In the genomic region with DNA sequence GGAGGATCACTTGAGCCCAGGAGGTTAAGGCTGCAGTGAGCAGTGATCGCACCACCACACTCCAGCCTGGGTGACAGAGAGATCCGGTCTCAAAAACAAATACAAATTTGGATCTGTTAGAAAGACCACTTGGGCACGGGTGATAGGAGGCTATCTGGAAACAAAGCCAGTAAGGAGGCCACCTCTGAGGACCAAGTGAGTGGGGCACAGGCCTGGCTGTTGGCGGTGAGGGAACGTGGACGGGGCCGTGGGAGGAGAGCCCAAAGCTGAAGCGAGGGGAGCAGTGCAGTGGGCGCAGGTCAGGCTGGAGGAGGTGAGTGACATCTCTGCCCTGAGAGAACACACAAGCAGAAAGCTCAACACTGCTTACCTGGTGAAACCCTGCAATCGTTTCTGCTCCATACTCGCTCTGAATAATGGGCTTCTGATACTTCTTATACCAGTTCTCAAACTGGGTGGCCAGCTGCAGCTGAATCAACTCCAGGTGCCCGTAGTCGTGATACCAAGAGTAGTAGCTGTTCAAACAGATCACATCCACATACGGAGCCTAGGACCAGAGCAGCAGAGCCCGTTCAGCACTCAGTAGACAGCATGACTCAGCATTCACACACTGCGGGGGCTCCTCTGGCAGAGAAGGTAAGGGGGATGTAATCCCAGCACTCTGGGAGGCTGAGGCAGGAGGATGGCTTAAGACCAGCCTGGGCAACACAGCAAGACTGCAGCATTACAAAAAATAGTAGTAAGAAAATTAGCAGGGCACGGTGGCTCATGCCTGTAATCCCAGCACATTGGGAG, we compare ENCODE assay signal across 25 cellular contexts. TPM values are rescaled to one million over a fixed set of nuclear protein-coding genes. Genes with fewer than 3 reads are reported as not detected.
A peak's percentile ranks its signal among the peaks of the same experiment; 100 is the strongest.
DNase-seq lines count a peak whose midpoint lies in the region; ATAC-seq and TF ChIP-seq lines count a peak whose summit lies in the region.
"Had no signal": no experiment of that assay in that cellular context is flagged by ENCODE, and none has a peak within 500 bp of the region (broad histone marks: within the 10 kb centered on the region; RNA-seq: fewer than 3 reads in every experiment).

No MANE protein-coding gene starts in this region.

- BruUV-seq in PC-3 (replicated peaks; lab: Mats Ljungman, UMichigan) = no TSS peak

- H3K79me2 ChIP-seq in PC-3 (ENCODE audit: low read length) = no peaks in the 10 kb centered on the region

- WGBS in endodermal cell (ENCODE audit: insufficient coverage in 1 of 2, insufficient read length in 1 of 2), 2 experiments = 96 to 98% methylated on average over 13 to 17 of the region's 17 CpGs

- no peak overlapping the region for H2AFZ ChIP-seq in PC-3 (ENCODE audit: low read length)

- no peaks in the 10 kb centered on the region for H3F3A ChIP-seq in PC-3 (ENCODE audit: low read length, unreplicated experiment)

- peak overlapping the region; percentile 33 for H3K27ac ChIP-seq in RWPE1
- H3K27ac ChIP-seq in endodermal cell (ENCODE audit: low read depth, low read length) = no peak overlapping the region
- no peak overlapping the region for H3K27ac ChIP-seq in PC-3 (ENCODE audit: low read length)
- H3K27ac ChIP-seq: neutrophil, thyroid gland had no signal

- no peak overlapping the region for H3K4me3 Mint-ChIP-seq in activated CD4-positive, alpha-beta T cell treated with anti-CD3 and anti-CD28 coated beads, Interleukin-2, amount 10 ng/mL, durations not matched to agents 7 days and 5 days
- no peak overlapping the region for H3K4me3 Mint-ChIP-seq in endodermal cell
- no peak overlapping the region for H3K4me3 Mint-ChIP-seq in stimulated activated effector memory CD8-positive, alpha-beta T cell treated with anti-CD3 and anti-CD28 coated beads, Interleukin-12 subunit alpha, Interleukin-12 subunit beta, amount 100 ng/mL, for 72 hours
- H3K4me3 Mint-ChIP-seq: activated B cell treated with CpG ODN at 0.5 μM for 24 hours; activated CD4-positive, alpha-beta memory T cell treated with anti-CD3 and anti-CD28 coated beads, Interleukin-2, amount 10 ng/mL, durations not matched to agents 7 days and 5 days; IgD-negative memory B cell had no signal

- no peaks in the 10 kb centered on the region for H3K4me1 Mint-ChIP-seq in activated CD4-positive, alpha-beta T cell treated with anti-CD3 and anti-CD28 coated beads, Interleukin-2, amount 10 ng/mL, durations not matched to agents 7 days and 5 days
- H3K4me1 Mint-ChIP-seq in endodermal cell = no peaks in the 10 kb centered on the region
- H3K4me1 Mint-ChIP-seq in stimulated activated effector memory CD8-positive, alpha-beta T cell treated with anti-CD3 and anti-CD28 coated beads, Interleukin-12 subunit alpha, Interleukin-12 subunit beta, amount 100 ng/mL, for 72 hours = no peaks in the 10 kb centered on the region
- H3K4me1 Mint-ChIP-seq: activated B cell treated with CpG ODN at 0.5 μM for 24 hours; activated CD4-positive, alpha-beta memory T cell treated with anti-CD3 and anti-CD28 coated beads, Interleukin-2, amount 10 ng/mL, durations not matched to agents 7 days and 5 days had no signal

- TF ChIP-seq CTCF in RWPE1 (conservative IDR thresholded peaks at IDR 0.05; ENCODE audit: low read depth) = no peak
- TF ChIP-seq CTCF in endodermal cell (conservative IDR thresholded peaks at IDR 0.05) = no peak
- no peak for TF ChIP-seq CTCF in PC-3 (conservative IDR thresholded peaks at IDR 0.05; ENCODE audit: low read depth, low read length)

- H3K9me2 ChIP-seq in PC-3 (replicated peaks; ENCODE audit: low read length) = no peaks in the 10 kb centered on the region

- POLR2A ChIA-PET in activated CD4-positive, alpha-beta T cell treated with anti-CD3 and anti-CD28 coated beads, Interleukin-2, amount 10 ng/mL, durations not matched to agents 7 days and 5 days (lab: Charles Lee) = no interaction called here
- POLR2A ChIA-PET in RWPE1 (lab: Yijun Ruan, JAX; ENCODE audit: low non-redundant PET) (no interaction called here), PC-3 (lab: Charles Lee; ENCODE audit: unreplicated experiment) (interaction anchor here (0.6 kb wide), 1 partner anchor 661 kb away, joined by 9 read pairs; the partner anchor contains the start of gene KCTD7)

- no peaks in the 10 kb centered on the region for H4K20me1 ChIP-seq in PC-3 (ENCODE audit: low read length)

- CTCF ChIA-PET in activated CD4-positive, alpha-beta T cell treated with anti-CD3 and anti-CD28 coated beads, Interleukin-2, amount 10 ng/mL, durations not matched to agents 7 days and 5 days (lab: Charles Lee) = no interaction called here
- CTCF ChIA-PET in RWPE1 (lab: Yijun Ruan, JAX) = no interaction called here
- CTCF ChIA-PET in PC-3 (lab: Charles Lee) = no interaction called here

- no peaks in the 10 kb centered on the region for H3K4me1 ChIP-seq in endodermal cell (ENCODE audit: control insufficient read depth, insufficient read depth, low read length)
- H3K4me1 ChIP-seq in PC-3 (ENCODE audit: insufficient read depth, low read length) = no peaks in the 10 kb centered on the region
- H3K4me1 ChIP-seq: thyroid gland had no signal

- no peaks in the 10 kb centered on the region for H3K27me3 ChIP-seq in endodermal cell (ENCODE audit: control insufficient read depth, insufficient read depth, low read length, poor library complexity, severe bottlenecking)
- no peaks in the 10 kb centered on the region for H3K27me3 ChIP-seq in PC-3 (ENCODE audit: low read length)
- H3K27me3 ChIP-seq: neutrophil, thyroid gland had no signal

- no peaks in the 10 kb centered on the region for H3K27me3 Mint-ChIP-seq in activated CD4-positive, alpha-beta T cell treated with anti-CD3 and anti-CD28 coated beads, Interleukin-2, amount 10 ng/mL, durations not matched to agents 7 days and 5 days
- no peaks in the 10 kb centered on the region for H3K27me3 Mint-ChIP-seq in endodermal cell (ENCODE audit: insufficient read depth)
- H3K27me3 Mint-ChIP-seq: activated B cell treated with CpG ODN at 0.5 μM for 24 hours; activated CD4-positive, alpha-beta memory T cell treated with anti-CD3 and anti-CD28 coated beads, Interleukin-2, amount 10 ng/mL, durations not matched to agents 7 days and 5 days; IgD-negative memory B cell had no signal

- H3K27ac Mint-ChIP-seq in activated CD4-positive, alpha-beta T cell treated with anti-CD3 and anti-CD28 coated beads, Interleukin-2, amount 10 ng/mL, durations not matched to agents 7 days and 5 days = peak overlapping the region; percentile 16
- peak overlapping the region; percentile 68 for H3K27ac Mint-ChIP-seq in endodermal cell
- H3K27ac Mint-ChIP-seq in stimulated activated effector memory CD8-positive, alpha-beta T cell treated with anti-CD3 and anti-CD28 coated beads, Interleukin-12 subunit alpha, Interleukin-12 subunit beta, amount 100 ng/mL, for 72 hours = peak overlapping the region; percentile 52
- H3K27ac Mint-ChIP-seq: activated B cell treated with CpG ODN at 0.5 μM for 24 hours; activated CD4-positive, alpha-beta memory T cell treated with anti-CD3 and anti-CD28 coated beads, Interleukin-2, amount 10 ng/mL, durations not matched to agents 7 days and 5 days; IgD-negative memory B cell had no signal

- ATAC-seq in stimulated activated effector memory CD8-positive, alpha-beta T cell treated with anti-CD3 and anti-CD28 coated beads, Interleukin-12 subunit alpha, Interleukin-12 subunit beta, amount 100 ng/mL, for 72 hours = no peak
- ATAC-seq in HG03521 (IDR thresholded peaks at IDR 0.05; ENCODE audit: unreplicated experiment) (no peak), PC-3 (no peak)

- intact Hi-C loops in PC-3 (cut with micrococcal nuclease) = no loop called here

- no peak overlapping the region for H3K4me3 ChIP-seq in endodermal cell (ENCODE audit: low read length)
- H3K4me3 ChIP-seq in PC-3 (ENCODE audit: low read length) = no peak overlapping the region
- H3K4me3 ChIP-seq: smooth muscle cell, thyroid gland had no signal

- DNase-seq in activated CD4-positive, alpha-beta T cell treated with anti-CD3 and anti-CD28 coated beads, Interleukin-2, amount 10 ng/mL, durations not matched to agents 7 days and 5 days = no peak
- DNase-seq in activated CD4-positive, alpha-beta T cell treated with anti-CD3 and anti-CD28 coated beads, Interleukin-2, amount 50 U/mL, for 48 hours = no peak
- DNase-seq in RWPE1 (ENCODE audit: low spot score) = no peak
- no peak for DNase-seq in endodermal cell
- DNase-seq in stimulated activated effector memory CD8-positive, alpha-beta T cell treated with anti-CD3 and anti-CD28 coated beads, Interleukin-12 subunit alpha, Interleukin-12 subunit beta, amount 100 ng/mL, for 72 hours (ENCODE audit: low spot score in 2 of 2) = no peak
- no peak for DNase-seq in PC-3
- DNase-seq in RKO (ENCODE audit: low spot score) = no peak
- DNase-seq: activated B cell treated with CpG ODN at 0.5 μM for 24 hours; activated CD4-positive, alpha-beta memory T cell treated with anti-CD3 and anti-CD28 coated beads, Interleukin-2, amount 10 ng/mL, durations not matched to agents 7 days and 5 days; activated naive CD4-positive, alpha-beta T cell; AML-193; DMS153; kidney glomerular epithelial cell; NCI-H1105 treated with DMSO at 0.1 percent for 48 hours; NCI-H2081; NCI-H226; NCI-H774; stimulated activated CD4-positive, alpha-beta T cell treated with anti-CD3 and anti-CD28 coated beads, Interleukin-2, amount 100 ng/mL, for 48 hours; stimulated activated naive CD4-positive, alpha-beta T cell; T1000; thyroid gland had no signal

- H3K36me3 Mint-ChIP-seq in activated CD4-positive, alpha-beta T cell treated with anti-CD3 and anti-CD28 coated beads, Interleukin-2, amount 10 ng/mL, durations not matched to agents 7 days and 5 days (ENCODE audit: low read depth) = peaks cover 56% of the 10 kb centered on the region
- H3K36me3 Mint-ChIP-seq in endodermal cell (ENCODE audit: low read depth) = peaks cover 87% of the 10 kb centered on the region
- H3K36me3 Mint-ChIP-seq in stimulated activated effector memory CD8-positive, alpha-beta T cell treated with anti-CD3 and anti-CD28 coated beads, Interleukin-12 subunit alpha, Interleukin-12 subunit beta, amount 100 ng/mL, for 72 hours = peaks cover 100% of the 10 kb centered on the region

- no peak overlapping the region for H3K4me2 ChIP-seq in PC-3 (ENCODE audit: low read length)
- H3K4me2 ChIP-seq: smooth muscle cell had no signal

- no peaks in the 10 kb centered on the region for H3K9me3 ChIP-seq in endodermal cell (ENCODE audit: control insufficient read depth, low read length)
- no peaks in the 10 kb centered on the region for H3K9me3 ChIP-seq in PC-3 (ENCODE audit: low read length)
- H3K9me3 ChIP-seq: neutrophil, thyroid gland had no signal

- peaks cover 83% of the 10 kb centered on the region for H3K36me3 ChIP-seq in endodermal cell (ENCODE audit: control insufficient read depth, insufficient read depth, low read length)
- peaks cover 21% of the 10 kb centered on the region for H3K36me3 ChIP-seq in PC-3 (ENCODE audit: low read depth, low read length)

- H3K9me3 Mint-ChIP-seq in activated CD4-positive, alpha-beta T cell treated with anti-CD3 and anti-CD28 coated beads, Interleukin-2, amount 10 ng/mL, durations not matched to agents 7 days and 5 days = no peaks in the 10 kb centered on the region
- H3K9me3 Mint-ChIP-seq in endodermal cell = no peaks in the 10 kb centered on the region
- no peaks in the 10 kb centered on the region for H3K9me3 Mint-ChIP-seq in stimulated activated effector memory CD8-positive, alpha-beta T cell treated with anti-CD3 and anti-CD28 coated beads, Interleukin-12 subunit alpha, Interleukin-12 subunit beta, amount 100 ng/mL, for 72 hours
- H3K9me3 Mint-ChIP-seq: activated B cell treated with CpG ODN at 0.5 μM for 24 hours; activated CD4-positive, alpha-beta memory T cell treated with anti-CD3 and anti-CD28 coated beads, Interleukin-2, amount 10 ng/mL, durations not matched to agents 7 days and 5 days; IgD-negative memory B cell had no signal

- no peak overlapping the region for H3K9ac ChIP-seq in endodermal cell (ENCODE audit: extremely low read depth, low read length, poor library complexity, severe bottlenecking)
- no peak overlapping the region for H3K9ac ChIP-seq in PC-3 (ENCODE audit: low read length)

RNA-seq across cellular contexts. Expression of gene GUSB, which starts 14.5 kb away (rescaled TPM):
- 10 to 100 TPM; 63.3 to 66.2 TPM for total RNA-seq in activated CD4-positive, alpha-beta T cell treated with anti-CD3 and anti-CD28 coated beads, Interleukin-2, amount 10 ng/mL, durations not matched to agents 7 days and 5 days
- total RNA-seq in endodermal cell = 10 to 100 TPM; 54.5 to 60.6 TPM
- 60.6 TPM for polyA plus RNA-seq in endodermal cell (2013, experiment 1 of 2)
- 45.7 TPM for polyA plus RNA-seq in endodermal cell (2013, experiment 2 of 2)
- 36.5 and 37.4 TPM in 2 replicates for total RNA-seq in PC-3 (2014; rRNA removed)

Comparison
In these comparisons a context has a peak if more than half of its experiments do, and no peak if none do; other contexts are left out.
1. H3K27ac Mint-ChIP-seq: peak in every context shown above with its lines; median percentile 68 in endodermal cell; 52 in stimulated activated effector memory CD8-positive, alpha-beta T cell treated with anti-CD3 and anti-CD28 coated beads, Interleukin-12 subunit alpha, Interleukin-12 subunit beta, amount 100 ng/mL, for 72 hours; 16 in activated CD4-positive, alpha-beta T cell treated with anti-CD3 and anti-CD28 coated beads, Interleukin-2, amount 10 ng/mL, durations not matched to agents 7 days and 5 days.